Comparison of ENCODE assay signal across 14 cellular contexts in the genomic region with DNA sequence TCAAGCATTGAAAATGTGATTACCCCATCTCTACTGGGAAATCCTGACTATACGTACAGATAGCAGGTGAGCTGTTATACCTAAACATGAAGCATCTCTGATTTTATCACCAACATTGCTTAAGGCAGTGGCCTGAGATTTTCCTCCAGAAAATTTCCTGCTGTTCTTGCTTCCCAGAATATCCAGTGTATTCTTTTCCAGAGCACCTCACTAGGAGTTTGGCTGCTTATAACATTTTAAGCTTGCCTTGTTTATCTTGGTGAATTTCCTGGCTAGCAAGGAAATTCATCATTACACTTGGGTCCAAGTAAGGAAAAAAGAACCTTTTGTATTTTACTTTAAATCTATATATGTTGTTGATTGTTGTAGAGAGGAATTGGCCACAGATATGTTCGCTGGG.
DNase-seq lines count a peak whose midpoint lies in the region; ATAC-seq and TF ChIP-seq lines count a peak whose summit lies in the region.
"Had no signal": no experiment of that assay in that cellular context is flagged by ENCODE, and none has a peak within 500 bp of the region (broad histone marks: within the 10 kb centered on the region; RNA-seq: fewer than 3 reads in every experiment).

No MANE protein-coding gene starts in this region.

- in situ Hi-C loops in G401 (cut with HindIII; ENCODE audit: low sequenced_read_pairs): no loop called here

- peak overlapping the region; percentile 96 for H3K27ac Mint-ChIP-seq in activated B cell treated with CpG ODN at 0.5 μM for 24 hours
- H3K27ac Mint-ChIP-seq in Caco-2 (ENCODE audit: unreplicated experiment): no peak overlapping the region
- H3K27ac Mint-ChIP-seq: activated CD4-positive, alpha-beta T cell treated with anti-CD3 and anti-CD28 coated beads for 36 hours had no signal

- ATAC-seq in activated B cell treated with CpG ODN at 0.5 μM for 24 hours (ENCODE audit: low read depth) (no peak), HG03354 (IDR thresholded peaks at IDR 0.05; ENCODE audit: poor library complexity, severe bottlenecking, unreplicated experiment) (no peak), GM18868 (IDR thresholded peaks at IDR 0.05; ENCODE audit: unreplicated experiment) (no peak)

- peaks cover 0 to 22% of the 10 kb centered on the region in 2 donors for H3K4me1 ChIP-seq in right atrium auricular region
- peaks cover 0 to 54% (median 25%) of the 10 kb centered on the region in 4 donors for H3K4me1 ChIP-seq in stomach
- H3K4me1 ChIP-seq in Caco-2: no peaks in the 10 kb centered on the region
- H3K4me1 ChIP-seq: foreskin keratinocyte had no signal

- H3K36me3 Mint-ChIP-seq in activated B cell treated with CpG ODN at 0.5 μM for 24 hours (ENCODE audit: low read depth): peaks cover 42% of the 10 kb centered on the region
- no peaks in the 10 kb centered on the region for H3K36me3 Mint-ChIP-seq in Caco-2 (ENCODE audit: insufficient read depth, unreplicated experiment)

- no peak for TF ChIP-seq CTCF in activated B cell treated with CpG ODN at 0.5 μM for 24 hours (IDR thresholded peaks at IDR 0.05)
- no peak for TF ChIP-seq CTCF in right atrium auricular region (IDR thresholded peaks at IDR 0.05)
- TF ChIP-seq CTCF in stomach (IDR thresholded peaks at IDR 0.05): no peak
- TF ChIP-seq CTCF in Caco-2 (IDR thresholded peaks at IDR 0.05; ENCODE audit: insufficient read depth in 1 of 2, low read depth in 1 of 2, low read length in 1 of 2, severe bottlenecking in 1 of 2, unreplicated experiment in 1 of 2): no peak

- H3K4me1 Mint-ChIP-seq in activated B cell treated with CpG ODN at 0.5 μM for 24 hours: peaks cover 57% of the 10 kb centered on the region
- peaks cover 6% of the 10 kb centered on the region for H3K4me1 Mint-ChIP-seq in Caco-2 (ENCODE audit: low read depth, unreplicated experiment)

- POLR2A ChIA-PET in activated B cell treated with CpG ODN at 0.5 μM for 24 hours (lab: Charles Lee) (interaction anchor here (0.6 to 6.0 kb wide), 6 partner anchors 13 to 86 kb away, joined by 3 to 122 read pairs (median 15); no protein-coding TSS in a partner anchor), Caco-2 (lab: Charles Lee) (no interaction called here)

- no TSS peak for BruUV-seq in Caco-2 (replicated peaks; lab: Mats Ljungman, UMichigan)

- H3K27me3 Mint-ChIP-seq in activated B cell treated with CpG ODN at 0.5 μM for 24 hours (no peaks in the 10 kb centered on the region), Caco-2 (ENCODE audit: insufficient read depth, unreplicated experiment) (no peaks in the 10 kb centered on the region)
- H3K27me3 Mint-ChIP-seq: activated CD4-positive, alpha-beta T cell treated with anti-CD3 and anti-CD28 coated beads for 36 hours had no signal

- no peak for TF ChIP-seq EP300 in stomach (IDR thresholded peaks at IDR 0.05)

- H3K4me3 ChIP-seq in right atrium auricular region (no peak overlapping the region), stomach (no peak overlapping the region), Caco-2 (ENCODE audit: low read depth, low read length) (no peak overlapping the region)
- H3K4me3 ChIP-seq: SK-N-MC had no signal

- H3K9me3 ChIP-seq in right atrium auricular region (no peaks in the 10 kb centered on the region), stomach (no peaks in the 10 kb centered on the region), Caco-2 (no peaks in the 10 kb centered on the region)

- H3K27ac ChIP-seq in right atrium auricular region: peak overlapping the region; percentile 65 to 72
- H3K27ac ChIP-seq in stomach: peak overlapping the region in 4 of 5 donors; percentile 68 to 85 (median 78)
- H3K27ac ChIP-seq: foreskin keratinocyte, SK-N-MC had no signal

- WGBS in stomach, 5 donors: 41 to 62% (median 50%) methylated on average over 2 of the region's 2 CpGs

- CTCF ChIA-PET in activated B cell treated with CpG ODN at 0.5 μM for 24 hours (lab: Charles Lee): interaction anchor here (0.7 to 3.2 kb wide), 7 partner anchors 14 to 86 kb away, joined by 3 to 18 read pairs (median 4); no protein-coding TSS in a partner anchor
- CTCF ChIA-PET in Caco-2 (lab: Charles Lee): interaction anchor here (1.1 kb wide), 1 partner anchor 36 kb away, joined by 3 read pairs; no protein-coding TSS in a partner anchor

- no peaks in the 10 kb centered on the region for H3K36me3 ChIP-seq in right atrium auricular region
- peaks cover 0 to 11% (median 8%) of the 10 kb centered on the region in 4 donors for H3K36me3 ChIP-seq in stomach
- H3K36me3 ChIP-seq in Caco-2 (ENCODE audit: control insufficient read depth, insufficient read depth, low read length): no peaks in the 10 kb centered on the region; the same call in 1 of the 2 replicates

- no peak for TF ChIP-seq POLR2A in stomach (IDR thresholded peaks at IDR 0.05)

- H3K9me3 Mint-ChIP-seq in activated B cell treated with CpG ODN at 0.5 μM for 24 hours (no peaks in the 10 kb centered on the region), Caco-2 (ENCODE audit: unreplicated experiment) (no peaks in the 10 kb centered on the region)

- no peaks in the 10 kb centered on the region for H3K27me3 ChIP-seq in right atrium auricular region
- H3K27me3 ChIP-seq in stomach: peaks cover 0 to 3% (median 0%) of the 10 kb centered on the region in 3 donors
- H3K27me3 ChIP-seq in Caco-2 (replicated peaks; ENCODE audit: control insufficient read depth, insufficient read depth, low read length): no peaks in the 10 kb centered on the region
- H3K27me3 ChIP-seq: foreskin keratinocyte had no signal

- intact Hi-C loops in activated B cell treated with CpG ODN at 0.5 μM for 24 hours (cut with micrococcal nuclease) (loop anchor here (1.0 to 2.0 kb wide), 4 partner anchors 14 to 69 kb away; no protein-coding TSS in a partner anchor), stomach (cut with DNase I; ENCODE audit: low total_unique reads) (no loop called here), Caco-2 (cut with micrococcal nuclease; ENCODE audit: unreplicated experiment) (no loop called here)

- H3K4me3 Mint-ChIP-seq in activated B cell treated with CpG ODN at 0.5 μM for 24 hours: no peak overlapping the region
- H3K4me3 Mint-ChIP-seq in Caco-2 (ENCODE audit: unreplicated experiment): no peak overlapping the region

- DNase-seq in G401 (ENCODE audit: low spot score): peak; percentile 23
- no peak for DNase-seq in activated B cell treated with CpG ODN at 0.5 μM for 24 hours
- DNase-seq in right atrium auricular region (ENCODE audit: low spot score): no peak
- DNase-seq in stomach: no peak
- no peak for DNase-seq in amniotic stem cell (lab: John Stamatoyannopoulos, UW)
- no peak for DNase-seq in Caco-2
- DNase-seq: activated CD4-positive, alpha-beta T cell treated with anti-CD3 and anti-CD28 coated beads for 36 hours; foreskin keratinocyte; kidney; NCI-H1436 treated with DMSO at 0.1 percent for 48 hours; NCI-H748 treated with DMSO at 0.1 percent for 48 hours had no signal
